Comparison of ENCODE assay signal across 9 cellular contexts in genomic region chr3:53159415-53160135, GRCh38. TPM values are rescaled to one million over a fixed set of nuclear protein-coding genes. Genes with fewer than 3 reads are reported as not detected.
DNase-seq lines count a peak whose midpoint lies in the region; ATAC-seq and TF ChIP-seq lines count a peak whose summit lies in the region.
"Had no signal": no experiment of that assay in that cellular context is flagged by ENCODE, and none has a peak within 500 bp of the region (broad histone marks: within the 10 kb centered on the region; RNA-seq: fewer than 3 reads in every experiment).

No MANE protein-coding gene starts in this region.

- H3K36me3 Mint-ChIP-seq in progenitor cell of endocrine pancreas (ENCODE audit: insufficient read depth): no peaks in the 10 kb centered on the region
- H3K36me3 Mint-ChIP-seq in activated CD8-positive, alpha-beta T cell treated with anti-CD3 and anti-CD28 coated beads for 36 hours (ENCODE audit: low read depth): no peaks in the 10 kb centered on the region
- H3K36me3 Mint-ChIP-seq in activated CD4-positive, alpha-beta T cell treated with anti-CD3 and anti-CD28 coated beads for 36 hours (ENCODE audit: low read depth): peaks cover 2% of the 10 kb centered on the region

- H3K36me3 ChIP-seq in DOHH2 (ENCODE audit: control insufficient read depth, low read length): peaks cover 24% of the 10 kb centered on the region

- H3K4me3 Mint-ChIP-seq in progenitor cell of endocrine pancreas (ENCODE audit: low read depth): peak overlapping the region; percentile 78
- H3K4me3 Mint-ChIP-seq in activated CD8-positive, alpha-beta T cell treated with anti-CD3 and anti-CD28 coated beads for 36 hours: no peak overlapping the region
- H3K4me3 Mint-ChIP-seq in activated CD4-positive, alpha-beta T cell treated with anti-CD3 and anti-CD28 coated beads for 36 hours: no peak overlapping the region

- peaks cover 48% of the 10 kb centered on the region for H3K4me1 Mint-ChIP-seq in progenitor cell of endocrine pancreas (ENCODE audit: low read depth)
- H3K4me1 Mint-ChIP-seq in activated CD8-positive, alpha-beta T cell treated with anti-CD3 and anti-CD28 coated beads for 36 hours (ENCODE audit: low read depth): peaks cover 21% of the 10 kb centered on the region
- H3K4me1 Mint-ChIP-seq in activated CD4-positive, alpha-beta T cell treated with anti-CD3 and anti-CD28 coated beads for 36 hours: peaks cover 19% of the 10 kb centered on the region

- intact Hi-C loops in activated CD8-positive, alpha-beta T cell treated with anti-CD3 and anti-CD28 coated beads for 36 hours (cut with micrococcal nuclease): no loop called here
- intact Hi-C loops in activated CD4-positive, alpha-beta T cell treated with anti-CD3 and anti-CD28 coated beads for 36 hours (cut with DNase I, micrococcal nuclease): loop anchor here (2.0 to 5.0 kb wide), 4 partner anchors 29 to 262 kb away; partner anchors contain the start of genes RFT1 (in 1 of the 2) and STIMATE (in 1 of the 2)

- peak overlapping the region; percentile 93 for H3K4me2 ChIP-seq in DOHH2 (ENCODE audit: low read length)

- peak overlapping the region; percentile 62 for H3K27ac ChIP-seq in DOHH2 (ENCODE audit: low read depth, low read length)
- H3K27ac ChIP-seq: SJSA1 had no signal

- CTCF ChIA-PET in activated CD8-positive, alpha-beta T cell treated with anti-CD3 and anti-CD28 coated beads for 36 hours (lab: Charles Lee): interaction anchor here (1.1 to 5.0 kb wide), 6 partner anchors 10 to 50 kb away, joined by 3 to 19 read pairs (median 6); no protein-coding TSS in a partner anchor
- CTCF ChIA-PET in activated CD4-positive, alpha-beta T cell treated with anti-CD3 and anti-CD28 coated beads for 36 hours (lab: Charles Lee): interaction anchor here (0.7 to 1.7 kb wide), 6 partner anchors 9 to 49 kb away, joined by 3 to 17 read pairs (median 5); no protein-coding TSS in a partner anchor

- no peaks in the 10 kb centered on the region for H3K27me3 Mint-ChIP-seq in progenitor cell of endocrine pancreas
- H3K27me3 Mint-ChIP-seq in activated CD8-positive, alpha-beta T cell treated with anti-CD3 and anti-CD28 coated beads for 36 hours: peaks cover 18% of the 10 kb centered on the region
- H3K27me3 Mint-ChIP-seq in activated CD4-positive, alpha-beta T cell treated with anti-CD3 and anti-CD28 coated beads for 36 hours: peaks cover 16% of the 10 kb centered on the region

- H3K9me3 Mint-ChIP-seq in progenitor cell of endocrine pancreas (ENCODE audit: low read depth): no peaks in the 10 kb centered on the region
- no peaks in the 10 kb centered on the region for H3K9me3 Mint-ChIP-seq in activated CD8-positive, alpha-beta T cell treated with anti-CD3 and anti-CD28 coated beads for 36 hours
- no peaks in the 10 kb centered on the region for H3K9me3 Mint-ChIP-seq in activated CD4-positive, alpha-beta T cell treated with anti-CD3 and anti-CD28 coated beads for 36 hours (ENCODE audit: low read depth)

- H3K27me3 ChIP-seq in DOHH2 (ENCODE audit: control insufficient read depth, low read length): peaks cover 3% of the 10 kb centered on the region
- H3K27me3 ChIP-seq: SJSA1 had no signal

- H3K4me3 ChIP-seq in DOHH2 (ENCODE audit: low read length) (peak overlapping the region; percentile 40), fibroblast of pulmonary artery (replicated peaks; ENCODE audit: low read depth, low read length) (no peak overlapping the region)

- TF ChIP-seq CTCF in DOHH2 (IDR thresholded peaks at IDR 0.05; ENCODE audit: low read depth, low read length, poor library complexity, severe bottlenecking): no peak
- TF ChIP-seq CTCF in fibroblast of pulmonary artery (IDR thresholded peaks at IDR 0.05; ENCODE audit: low read length, missing control alignments): no peak
- TF ChIP-seq CTCF in progenitor cell of endocrine pancreas (IDR thresholded peaks at IDR 0.05; ENCODE audit: unreplicated experiment): no peak
- TF ChIP-seq CTCF in activated CD8-positive, alpha-beta T cell treated with anti-CD3 and anti-CD28 coated beads for 36 hours (IDR thresholded peaks at IDR 0.05): no peak

- peaks cover 43% of the 10 kb centered on the region for H3K79me2 ChIP-seq in DOHH2 (ENCODE audit: control insufficient read depth, low read length)

- peaks cover 12% of the 10 kb centered on the region; the same call in 1 of the 2 replicates for H3F3A ChIP-seq in DOHH2 (ENCODE audit: control insufficient read depth, insufficient read depth)

- POLR2A ChIA-PET in activated CD8-positive, alpha-beta T cell treated with anti-CD3 and anti-CD28 coated beads for 36 hours (lab: Charles Lee): interaction anchor here (0.8 to 1.9 kb wide), 3 partner anchors 10 to 40 kb away, joined by 3 to 13 read pairs (median 4); partner anchors contain the start of gene RFT1
- POLR2A ChIA-PET in activated CD4-positive, alpha-beta T cell treated with anti-CD3 and anti-CD28 coated beads for 36 hours (lab: Charles Lee): interaction anchor here (1.4 kb wide), 1 partner anchor 30 kb away, joined by 3 read pairs; no protein-coding TSS in a partner anchor

- H3K27ac Mint-ChIP-seq in progenitor cell of endocrine pancreas: peak overlapping the region; percentile 95
- no peak overlapping the region for H3K27ac Mint-ChIP-seq in activated CD8-positive, alpha-beta T cell treated with anti-CD3 and anti-CD28 coated beads for 36 hours
- H3K27ac Mint-ChIP-seq in activated CD4-positive, alpha-beta T cell treated with anti-CD3 and anti-CD28 coated beads for 36 hours: no peak overlapping the region

- ATAC-seq in activated CD8-positive, alpha-beta T cell treated with anti-CD3 and anti-CD28 coated beads for 36 hours: no peak
- ATAC-seq in activated CD4-positive, alpha-beta T cell treated with anti-CD3 and anti-CD28 coated beads for 36 hours: no peak

- H3K9me3 ChIP-seq in DOHH2 (ENCODE audit: control insufficient read depth, insufficient read depth, low read length): no peaks in the 10 kb centered on the region
- H3K9me3 ChIP-seq: SJSA1 had no signal

- H3K4me1 ChIP-seq in DOHH2 (ENCODE audit: control insufficient read depth, low read length): peaks cover 64% of the 10 kb centered on the region

- no peaks in the 10 kb centered on the region for H3K9me2 ChIP-seq in DOHH2 (replicated peaks; ENCODE audit: control insufficient read depth, low read length)

- H4K20me1 ChIP-seq in DOHH2 (ENCODE audit: control insufficient read depth, insufficient read depth, low read depth, low read length): peaks cover 18% of the 10 kb centered on the region; the same call in 1 of the 2 replicates

- peak; percentile 47 for DNase-seq in NCI-H510A (lab: John Stamatoyannopoulos, UW)
- DNase-seq in fibroblast of pulmonary artery (ENCODE audit: low read depth): peak; percentile 50
- DNase-seq in progenitor cell of endocrine pancreas (ENCODE audit: low spot score, unreplicated experiment): peak; percentile 46
- DNase-seq in activated CD8-positive, alpha-beta memory T cell treated with anti-CD3 and anti-CD28 coated beads, Interleukin-2, amount 50 U/mL, for 4 hours: no peak
- DNase-seq in activated CD8-positive, alpha-beta T cell treated with anti-CD3 and anti-CD28 coated beads for 36 hours: no peak
- DNase-seq in activated CD4-positive, alpha-beta T cell treated with anti-CD3 and anti-CD28 coated beads for 36 hours: no peak
- DNase-seq in NCI-H1092 (lab: John Stamatoyannopoulos, UW): no peak

RNA-seq across cellular contexts. Expression of gene PRKCD, which starts 1.4 kb away (rescaled TPM):
- 45.1 and 45.8 TPM in 2 replicates for total RNA-seq in progenitor cell of endocrine pancreas
- total RNA-seq in activated CD8-positive, alpha-beta T cell treated with anti-CD3 and anti-CD28 coated beads for 36 hours: 10 to 100 TPM; 18.7 to 21.5 TPM
- total RNA-seq in activated CD4-positive, alpha-beta T cell treated with anti-CD3 and anti-CD28 coated beads for 36 hours: 10 to 100 TPM; 22.0 to 26.5 TPM

RNA-seq across cellular contexts. Expression of gene RFT1, which starts 29.3 kb away (rescaled TPM):
- 22.0 and 22.5 TPM in 2 replicates for total RNA-seq in progenitor cell of endocrine pancreas
- total RNA-seq in activated CD8-positive, alpha-beta T cell treated with anti-CD3 and anti-CD28 coated beads for 36 hours: 10 to 100 TPM; 42.5 to 42.9 TPM
- 10 to 100 TPM; 39.8 to 49.0 TPM for total RNA-seq in activated CD4-positive, alpha-beta T cell treated with anti-CD3 and anti-CD28 coated beads for 36 hours

Comparison
In these comparisons a context has a peak if more than half of its experiments do, and no peak if none do; other contexts are left out.
1. DNase-seq: peak in NCI-H510A (single experiment), fibroblast of pulmonary artery (single experiment) and progenitor cell of endocrine pancreas (single experiment); none in activated CD8-positive, alpha-beta memory T cell treated with anti-CD3 and anti-CD28 coated beads, Interleukin-2, amount 50 U/mL, for 4 hours (single experiment), activated CD8-positive, alpha-beta T cell treated with anti-CD3 and anti-CD28 coated beads for 36 hours (single experiment), activated CD4-positive, alpha-beta T cell treated with anti-CD3 and anti-CD28 coated beads for 36 hours (single experiment) and NCI-H1092 (single experiment).